Comparison of ENCODE assay signal across 17 cellular contexts in the genomic region with DNA sequence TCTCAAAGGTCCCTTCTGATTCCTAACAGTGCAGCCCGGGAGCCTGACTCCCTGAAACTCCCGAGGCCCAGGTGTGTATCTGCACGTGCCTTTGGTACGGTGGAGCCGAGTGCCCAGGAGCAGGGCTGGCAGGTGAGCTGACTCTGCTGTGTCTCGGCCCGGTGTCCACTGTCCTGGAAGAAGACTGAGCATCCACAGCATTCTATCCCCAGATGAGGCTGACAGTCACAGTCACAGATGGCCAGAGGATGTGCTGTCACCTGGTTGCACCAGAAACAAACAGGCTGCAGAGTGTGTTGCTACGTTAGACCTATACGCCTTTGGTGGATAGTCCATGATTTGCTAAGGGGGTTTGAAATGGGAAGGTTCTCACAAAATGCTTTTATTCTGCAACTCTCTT. TPM values are rescaled to one million over a fixed set of nuclear protein-coding genes. Genes with fewer than 3 reads are reported as not detected.
DNase-seq lines count a peak whose midpoint lies in the region; ATAC-seq, FAIRE-seq and TF ChIP-seq lines count a peak whose summit lies in the region.
"Had no signal": no experiment of that assay in that cellular context is flagged by ENCODE, and none has a peak within 500 bp of the region (broad histone marks: within the 10 kb centered on the region; RNA-seq: fewer than 3 reads in every experiment).

No MANE protein-coding gene starts in this region.

- peak; percentile 59 for DNase-seq in activated CD8-positive, alpha-beta memory T cell treated with anti-CD3 and anti-CD28 coated beads for 24 hours
- no peak for DNase-seq in activated CD8-positive, alpha-beta memory T cell treated with anti-CD3 and anti-CD28 coated beads, Interleukin-2, amount 10 ng/mL, durations not matched to agents 7 days and 5 days
- DNase-seq in RWPE2 (ENCODE audit: low spot score) (no peak), HepG2 (ENCODE audit: low spot score) (no peak), gastrocnemius medialis (no peak), NCI-H2227 treated with DMSO at 0.1 percent for 48 hours (lab: John Stamatoyannopoulos, UW) (no peak), GM03348 (ENCODE audit: low spot score) (no peak), H54 (ENCODE audit: insufficient read length, low spot score) (no peak)

- H3K9ac ChIP-seq in HepG2 (ENCODE audit: insufficient read depth, low read depth, low read length) = no peak overlapping the region
- H3K9ac ChIP-seq: BLaER1 treated with 17β-estradiol and CSF1 and Interleukin-3, amounts not matched to agents 10 nM and 100 nM had no signal

- H3K27me3 Mint-ChIP-seq in activated CD8-positive, alpha-beta memory T cell treated with anti-CD3 and anti-CD28 coated beads, Interleukin-2, amount 10 ng/mL, durations not matched to agents 7 days and 5 days = peaks cover 2% of the 10 kb centered on the region

- TF ChIP-seq EP300 in HepG2 (IDR thresholded peaks at IDR 0.05; ENCODE audit: low read depth in 2 of 2, low read length in 2 of 2) (no peak), HepG2 (CRISPR knock-in tag; IDR thresholded peaks at IDR 0.05; ENCODE audit: borderline replicate concordance) (no peak)

- no peaks in the 10 kb centered on the region for H3K36me3 ChIP-seq in RWPE2 (ENCODE audit: low read depth)
- H3K36me3 ChIP-seq in HepG2 (replicated peaks in 1 of 2; ENCODE audit: control insufficient read depth in 1 of 2, insufficient read depth in 2 of 2, low read length in 2 of 2) = no peaks in the 10 kb centered on the region
- no peaks in the 10 kb centered on the region for H3K36me3 ChIP-seq in gastrocnemius medialis
- H3K36me3 ChIP-seq: ascending aorta; BLaER1 treated with 17β-estradiol and CSF1 and Interleukin-3, amounts not matched to agents 10 nM and 100 nM; SJSA1; uterus had no signal

- H3K9me3 ChIP-seq in RWPE2 (ENCODE audit: severe bottlenecking) = no peaks in the 10 kb centered on the region
- no peaks in the 10 kb centered on the region for H3K9me3 ChIP-seq in HepG2 (ENCODE audit: low read length)
- H3K9me3 ChIP-seq in gastrocnemius medialis = no peaks in the 10 kb centered on the region
- H3K9me3 ChIP-seq: ascending aorta; BLaER1 treated with 17β-estradiol and CSF1 and Interleukin-3, amounts not matched to agents 10 nM and 100 nM; psoas muscle; SJSA1; uterus had no signal

- CTCF ChIA-PET in activated CD8-positive, alpha-beta memory T cell treated with anti-CD3 and anti-CD28 coated beads, Interleukin-2, amount 10 ng/mL, durations not matched to agents 7 days and 5 days (lab: Charles Lee) = interaction anchor here (0.6 to 12.2 kb wide), 35 partner anchors 9 to 179 kb away, joined by 3 to 575 read pairs (median 5); a partner anchor contains a TSS
- CTCF ChIA-PET in HepG2 (lab: Yijun Ruan, JAX; ENCODE audit: low intra/inter-chr PET ratio, low total read pairs) = interaction anchor here (1.1 to 3.7 kb wide), 2 partner anchors 66 to 74 kb away, joined by 3 to 71 read pairs; no protein-coding TSS in a partner anchor

- POLR2A ChIA-PET in HepG2 (lab: Yijun Ruan, JAX) = interaction anchor here (1.3 to 1.7 kb wide), 2 partner anchors 66 to 71 kb away, joined by 3 to 16 read pairs; no protein-coding TSS in a partner anchor

- in situ Hi-C loops in HepG2 (cut with HindIII; ENCODE audit: extremely low pct_ligation_motif_present, low pct_unique_long_range_greater_than_20kb) = loop anchor here (5.0 kb wide), 1 partner anchor 63 kb away; no protein-coding TSS in a partner anchor
- in situ Hi-C loops in gastrocnemius medialis (cut with MboI; ENCODE audit: low sequenced_read_pairs in 4 of 4) = loop anchor here in 3 of 4 donors (5.0 kb wide), 2 partner anchors 63 to 73 kb away; no protein-coding TSS in a partner anchor

- BruUV-seq in HepG2 (replicated peaks; lab: Mats Ljungman, UMichigan) = no TSS peak

- H3K4me1 ChIP-seq in RWPE2 (ENCODE audit: insufficient read depth, poor library complexity, severe bottlenecking) (no peaks in the 10 kb centered on the region), HepG2 (ENCODE audit: insufficient read depth, low read length) (peaks cover 14% of the 10 kb centered on the region), gastrocnemius medialis (no peaks in the 10 kb centered on the region)
- H3K4me1 ChIP-seq: psoas muscle, uterus had no signal

- ATAC-seq in activated CD8-positive, alpha-beta memory T cell treated with anti-CD3 and anti-CD28 coated beads, Interleukin-2, amount 10 ng/mL, durations not matched to agents 7 days and 5 days = no peak
- ATAC-seq in RWPE2 (ENCODE audit: low read depth) (peak; percentile 10; the same call in 1 of the 3 replicates), HepG2 (peak; percentile 63), gastrocnemius medialis (peak; percentile 12 to 25)

- FAIRE-seq in HepG2 (lab: Jason Lieb, UNC) = no peak
- no peak for FAIRE-seq in H54 (lab: Jason Lieb, UNC)
- FAIRE-seq: A204.1, colon had no signal

- H3K79me2 ChIP-seq in HepG2 (ENCODE audit: insufficient read depth, low read length) = no peaks in the 10 kb centered on the region

- no peak overlapping the region for H3K27ac Mint-ChIP-seq in activated CD8-positive, alpha-beta memory T cell treated with anti-CD3 and anti-CD28 coated beads, Interleukin-2, amount 10 ng/mL, durations not matched to agents 7 days and 5 days
- H3K27ac Mint-ChIP-seq: stimulated activated naive CD8-positive, alpha-beta T cell treated with anti-CD3 and anti-CD28 coated beads, Interleukin-15, Interleukin-2, amounts not matched to agents 100 ng/mL and 50 ng/mL, for 24 hours had no signal

- 34% methylated on average over 9 of the region's 9 CpGs for WGBS in HepG2 (ENCODE audit: low lambda C conversion rate)

- intact Hi-C loops in HepG2 (cut with micrococcal nuclease; ENCODE audit: unreplicated experiment) (loop anchor here (1.0 to 10.0 kb wide), 3 partner anchors 48 to 885 kb away; a partner anchor contains a TSS), gastrocnemius medialis (cut with DNase I; ENCODE audit: low total_unique reads) (loop anchor here (1.0 kb wide), 1 partner anchor 67 kb away; no protein-coding TSS in a partner anchor)

- H3K36me3 Mint-ChIP-seq in activated CD8-positive, alpha-beta memory T cell treated with anti-CD3 and anti-CD28 coated beads, Interleukin-2, amount 10 ng/mL, durations not matched to agents 7 days and 5 days = no peaks in the 10 kb centered on the region

- H3K27ac ChIP-seq in RWPE2 (ENCODE audit: poor library complexity, severe bottlenecking) (no peak overlapping the region), HepG2 (ENCODE audit: extremely low read length, insufficient read depth, low read length) (no peak overlapping the region), gastrocnemius medialis (no peak overlapping the region)
- H3K27ac ChIP-seq: ascending aorta; BLaER1 treated with 17β-estradiol and CSF1 and Interleukin-3, amounts not matched to agents 10 nM and 100 nM; psoas muscle; SJSA1 had no signal

- no peak overlapping the region for H3K4me3 ChIP-seq in RWPE2 (ENCODE audit: severe bottlenecking)
- no peak overlapping the region for H3K4me3 ChIP-seq in HepG2 (replicated peaks in 1 of 3; ENCODE audit: insufficient read depth in 1 of 3, low read depth in 2 of 3, low read length in 3 of 3)
- H3K4me3 ChIP-seq in gastrocnemius medialis = no peak overlapping the region
- H3K4me3 ChIP-seq: ascending aorta; BLaER1 treated with 17β-estradiol and CSF1 and Interleukin-3, amounts not matched to agents 10 nM and 100 nM; psoas muscle; SJSA1; uterus had no signal

- TF ChIP-seq CTCF in RWPE2 (IDR thresholded peaks at IDR 0.05; ENCODE audit: poor library complexity, severe bottlenecking) = no peak
- TF ChIP-seq CTCF in HepG2 (CRISPR knock-in tag; IDR thresholded peaks at IDR 0.05) = no peak
- no peak for TF ChIP-seq CTCF in gastrocnemius medialis (IDR thresholded peaks at IDR 0.05 in 4 of 5, conservative IDR thresholded peaks at IDR 0.05 in 1 of 5)

- H3K4me2 ChIP-seq in HepG2 (ENCODE audit: low read depth, low read length) = no peak overlapping the region

- H3K9me3 Mint-ChIP-seq in activated CD8-positive, alpha-beta memory T cell treated with anti-CD3 and anti-CD28 coated beads, Interleukin-2, amount 10 ng/mL, durations not matched to agents 7 days and 5 days (ENCODE audit: low read depth) = no peaks in the 10 kb centered on the region
- H3K9me3 Mint-ChIP-seq: stimulated activated naive CD8-positive, alpha-beta T cell treated with anti-CD3 and anti-CD28 coated beads, Interleukin-15, Interleukin-2, amounts not matched to agents 100 ng/mL and 50 ng/mL, for 24 hours had no signal

- H4K20me1 ChIP-seq in HepG2 (ENCODE audit: insufficient read depth, low read length) = no peaks in the 10 kb centered on the region
- H4K20me1 ChIP-seq: BLaER1 treated with 17β-estradiol and CSF1 and Interleukin-3, amounts not matched to agents 10 nM and 100 nM had no signal

- no peak overlapping the region for H2AFZ ChIP-seq in HepG2 (ENCODE audit: low read length)

- no peak for TF ChIP-seq POLR2A in HepG2 (IDR thresholded peaks at IDR 0.05; ENCODE audit: insufficient read depth in 1 of 2, low read depth in 2 of 2, low read length in 2 of 2)
- no peak for TF ChIP-seq POLR2A in gastrocnemius medialis (IDR thresholded peaks at IDR 0.05)
- TF ChIP-seq POLR2A in H54 (IDR thresholded peaks at IDR 0.05; ENCODE audit: low read depth, low read length) = no peak

- no peaks in the 10 kb centered on the region for H3K27me3 ChIP-seq in RWPE2 (ENCODE audit: insufficient read depth, poor library complexity, severe bottlenecking)
- H3K27me3 ChIP-seq in HepG2 (ENCODE audit: control insufficient read depth in 1 of 2, insufficient read depth in 2 of 2, low read length in 2 of 2) = peaks cover 0 to 22% of the 10 kb centered on the region in 2 experiments; a peak in 3 of 5 replicates
- H3K27me3 ChIP-seq in gastrocnemius medialis = no peaks in the 10 kb centered on the region
- H3K27me3 ChIP-seq: ascending aorta, SJSA1, uterus had no signal

- H3K4me1 Mint-ChIP-seq in activated CD8-positive, alpha-beta memory T cell treated with anti-CD3 and anti-CD28 coated beads, Interleukin-2, amount 10 ng/mL, durations not matched to agents 7 days and 5 days = no peaks in the 10 kb centered on the region

- H3K4me3 Mint-ChIP-seq in activated CD8-positive, alpha-beta memory T cell treated with anti-CD3 and anti-CD28 coated beads, Interleukin-2, amount 10 ng/mL, durations not matched to agents 7 days and 5 days = no peak overlapping the region
- H3K4me3 Mint-ChIP-seq: stimulated activated naive CD8-positive, alpha-beta T cell treated with anti-CD3 and anti-CD28 coated beads, Interleukin-15, Interleukin-2, amounts not matched to agents 100 ng/mL and 50 ng/mL, for 24 hours had no signal

- TF ChIP-seq RAD21 in HepG2 (CRISPR knock-in tag; IDR thresholded peaks at IDR 0.05) = no peak

RNA-seq across cellular contexts. Expression of a gene that starts 9.8 kb away (rescaled TPM):
- total RNA-seq in activated CD8-positive, alpha-beta memory T cell treated with anti-CD3 and anti-CD28 coated beads, Interleukin-2, amount 10 ng/mL, durations not matched to agents 7 days and 5 days = not detected
- total RNA-seq in HepG2 (2016; rRNA removed; fragmentation: Illumina TruSeq; extraction: Trizol) (not detected in 2 replicates), gastrocnemius medialis (not detected)
- total RNA-seq in HepG2 (2016; cell fraction: cytosol; rRNA removed; fragmentation: Illumina TruSeq; extraction: Trizol; ENCODE audit: low read depth) = not detected in 2 replicates
- not detected in 2 replicates for total RNA-seq in HepG2 (2016; cell fraction: insoluble cytoplasmic fraction; rRNA removed; fragmentation: Illumina TruSeq; extraction: Trizol)
- not detected in 2 replicates for total RNA-seq in HepG2 (2016; cell fraction: membrane; rRNA removed; fragmentation: Illumina TruSeq; extraction: Trizol)
- not detected in 2 replicates for total RNA-seq in HepG2 (2016; cell fraction: nucleus; rRNA removed; fragmentation: Illumina TruSeq; extraction: Trizol)
- not detected in 2 replicates for polyA plus RNA-seq in HepG2 (2011; rRNA removed)
- not detected in 2 replicates for polyA plus RNA-seq in HepG2 (2011; cell fraction: cytosol; rRNA removed)
- polyA plus RNA-seq in HepG2 (2011; cell fraction: nucleus; rRNA removed) = not detected in 2 replicates
- polyA plus RNA-seq in HepG2 (2012) = not detected in 2 replicates
- not detected in 2 replicates for polyA plus RNA-seq in HepG2 (2016; cell fraction: cytosol; fragmentation: Illumina TruSeq; extraction: Trizol; ENCODE audit: low read depth)
- not detected in 2 replicates for polyA plus RNA-seq in HepG2 (2016; cell fraction: insoluble cytoplasmic fraction; fragmentation: Illumina TruSeq; extraction: Trizol; ENCODE audit: low read depth)
- polyA plus RNA-seq in HepG2 (2016; cell fraction: membrane; fragmentation: Illumina TruSeq; extraction: Trizol; ENCODE audit: low read depth) = not detected in 2 replicates
- not detected in 2 replicates for polyA plus RNA-seq in HepG2 (2016; cell fraction: nucleus; fragmentation: Illumina TruSeq; extraction: Trizol; ENCODE audit: insufficient read depth, low read depth)
- not detected in 2 replicates for polyA minus RNA-seq in HepG2 (2011; rRNA and poly(A)+ RNA removed; ENCODE audit: low replicate concordance)
- not detected in 2 replicates for polyA minus RNA-seq in HepG2 (2011; cell fraction: cytosol; rRNA and poly(A)+ RNA removed)
- not detected in 2 replicates for polyA minus RNA-seq in HepG2 (2011; cell fraction: nucleus; rRNA and poly(A)+ RNA removed)
- total RNA-seq: ascending aorta, myocyte, psoas muscle, SJSA1, uterus had no signal
- polyA plus RNA-seq: psoas muscle had no signal

RNA-seq across cellular contexts. Expression of a gene that starts 44.2 kb away (rescaled TPM):
- 1 to 10 TPM in 1 of 2 experiments, under 1 TPM in 1; 0.66 to 6.1 TPM for total RNA-seq in activated CD8-positive, alpha-beta memory T cell treated with anti-CD3 and anti-CD28 coated beads, Interleukin-2, amount 10 ng/mL, durations not matched to agents 7 days and 5 days
- total RNA-seq in HepG2 (2016; rRNA removed; fragmentation: Illumina TruSeq; extraction: Trizol) (16.0 and 21.2 TPM in 2 replicates), gastrocnemius medialis (10 to 100 TPM; 19.5 to 33.4 (median 27.7) TPM)
- total RNA-seq in HepG2 (2016; cell fraction: cytosol; rRNA removed; fragmentation: Illumina TruSeq; extraction: Trizol; ENCODE audit: low read depth) = 3.0 and 3.1 TPM in 2 replicates
- total RNA-seq in HepG2 (2016; cell fraction: insoluble cytoplasmic fraction; rRNA removed; fragmentation: Illumina TruSeq; extraction: Trizol) = 12.1 and 20.8 TPM in 2 replicates
- total RNA-seq in HepG2 (2016; cell fraction: membrane; rRNA removed; fragmentation: Illumina TruSeq; extraction: Trizol) = 8.7 and 9.3 TPM in 2 replicates
- 22.9 and 26.4 TPM in 2 replicates for total RNA-seq in HepG2 (2016; cell fraction: nucleus; rRNA removed; fragmentation: Illumina TruSeq; extraction: Trizol)
- polyA plus RNA-seq in HepG2 (2011; rRNA removed) = 16.5 and 22.1 TPM in 2 replicates
- 7.4 and 8.7 TPM in 2 replicates for polyA plus RNA-seq in HepG2 (2011; cell fraction: cytosol; rRNA removed)
- 70.7 and 76.4 TPM in 2 replicates for polyA plus RNA-seq in HepG2 (2011; cell fraction: nucleus; rRNA removed)
- 9.4 and 12.9 TPM in 2 replicates for polyA plus RNA-seq in HepG2 (2012)
- polyA plus RNA-seq in HepG2 (2016; cell fraction: cytosol; fragmentation: Illumina TruSeq; extraction: Trizol; ENCODE audit: low read depth) = 0.45 and 0.63 TPM in 2 replicates
- 9.9 and 12.7 TPM in 2 replicates for polyA plus RNA-seq in HepG2 (2016; cell fraction: insoluble cytoplasmic fraction; fragmentation: Illumina TruSeq; extraction: Trizol; ENCODE audit: low read depth)
- polyA plus RNA-seq in HepG2 (2016; cell fraction: membrane; fragmentation: Illumina TruSeq; extraction: Trizol; ENCODE audit: low read depth) = 3.1 and 3.6 TPM in 2 replicates
- polyA plus RNA-seq in HepG2 (2016; cell fraction: nucleus; fragmentation: Illumina TruSeq; extraction: Trizol; ENCODE audit: insufficient read depth, low read depth) = 40.5 and 55.1 TPM in 2 replicates
- polyA minus RNA-seq in HepG2 (2011; rRNA and poly(A)+ RNA removed; ENCODE audit: low replicate concordance) = 21.2 and 27.7 TPM in 2 replicates
- 6.5 and 10.9 TPM in 2 replicates for polyA minus RNA-seq in HepG2 (2011; cell fraction: cytosol; rRNA and poly(A)+ RNA removed)
- 32.3 and 34.1 TPM in 2 replicates for polyA minus RNA-seq in HepG2 (2011; cell fraction: nucleus; rRNA and poly(A)+ RNA removed)

RNA-seq across cellular contexts. Expression of a gene that starts 48.4 kb away (rescaled TPM):
- total RNA-seq in activated CD8-positive, alpha-beta memory T cell treated with anti-CD3 and anti-CD28 coated beads, Interleukin-2, amount 10 ng/mL, durations not matched to agents 7 days and 5 days = 10 to 100 TPM; 27.8 to 32.8 TPM
- total RNA-seq in HepG2 (2016; rRNA removed; fragmentation: Illumina TruSeq; extraction: Trizol) = 5.8 and 8.5 TPM in 2 replicates
- total RNA-seq in HepG2 (2016; cell fraction: cytosol; rRNA removed; fragmentation: Illumina TruSeq; extraction: Trizol; ENCODE audit: low read depth) = 0.81 and 1.4 TPM in 2 replicates
- 5.7 and 7.6 TPM in 2 replicates for total RNA-seq in HepG2 (2016; cell fraction: insoluble cytoplasmic fraction; rRNA removed; fragmentation: Illumina TruSeq; extraction: Trizol)
- 4.0 and 4.1 TPM in 2 replicates for total RNA-seq in HepG2 (2016; cell fraction: membrane; rRNA removed; fragmentation: Illumina TruSeq; extraction: Trizol)
- 8.1 and 8.4 TPM in 2 replicates for total RNA-seq in HepG2 (2016; cell fraction: nucleus; rRNA removed; fragmentation: Illumina TruSeq; extraction: Trizol)
- 4.2 and 4.6 TPM in 2 replicates for polyA plus RNA-seq in HepG2 (2011; rRNA removed)
- polyA plus RNA-seq in HepG2 (2011; cell fraction: cytosol; rRNA removed) = 2.6 and 3.2 TPM in 2 replicates
- 4.0 and 5.1 TPM in 2 replicates for polyA plus RNA-seq in HepG2 (2011; cell fraction: nucleus; rRNA removed)
- 4.8 and 4.9 TPM in 2 replicates for polyA plus RNA-seq in HepG2 (2012)
- polyA plus RNA-seq in HepG2 (2016; cell fraction: cytosol; fragmentation: Illumina TruSeq; extraction: Trizol; ENCODE audit: low read depth) = 0.11 and 0.12 TPM in 2 replicates
- 6.3 and 6.4 TPM in 2 replicates for polyA plus RNA-seq in HepG2 (2016; cell fraction: insoluble cytoplasmic fraction; fragmentation: Illumina TruSeq; extraction: Trizol; ENCODE audit: low read depth)
- 0.88 and 1.1 TPM in 2 replicates for polyA plus RNA-seq in HepG2 (2016; cell fraction: membrane; fragmentation: Illumina TruSeq; extraction: Trizol; ENCODE audit: low read depth)
- polyA plus RNA-seq in HepG2 (2016; cell fraction: nucleus; fragmentation: Illumina TruSeq; extraction: Trizol; ENCODE audit: insufficient read depth, low read depth) = 7.2 and 7.6 TPM in 2 replicates
- polyA minus RNA-seq in HepG2 (2011; rRNA and poly(A)+ RNA removed; ENCODE audit: low replicate concordance) = 11.8 and 25.1 TPM in 2 replicates
- 6.7 and 7.9 TPM in 2 replicates for polyA minus RNA-seq in HepG2 (2011; cell fraction: cytosol; rRNA and poly(A)+ RNA removed)
- polyA minus RNA-seq in HepG2 (2011; cell fraction: nucleus; rRNA and poly(A)+ RNA removed) = 14.3 and 14.7 TPM in 2 replicates
- 10 to 100 TPM in 3 of 4 donors, 1 to 10 TPM in 1; 8.6 to 13.4 (median 11.4) TPM for total RNA-seq in gastrocnemius medialis
